ENCODE assay signal across 8 cellular contexts in genomic region chr19:8526345-8527062, GRCh38. TPM values are rescaled to one million over a fixed set of nuclear protein-coding genes. Genes with fewer than 3 reads are reported as not detected.
DNase-seq lines count a peak whose midpoint lies in the region; ATAC-seq and TF ChIP-seq lines count a peak whose summit lies in the region.

No MANE protein-coding gene starts in this region.

- WGBS in heart left ventricle, 4 donors = 9 to 14% (median 9%) methylated on average over 43 to 57 of the region's 57 CpGs
- WGBS in ovary, 3 donors = 1 to 8% (median 5%) methylated on average over 49 to 57 of the region's 57 CpGs

- TF ChIP-seq EP300 in ovary (IDR thresholded peaks at IDR 0.05) = no peak

- TF ChIP-seq CTCF in BJ (IDR thresholded peaks at IDR 0.05; ENCODE audit: insufficient read depth, low read depth, low read length) = no peak
- no peak for TF ChIP-seq CTCF in heart left ventricle (IDR thresholded peaks at IDR 0.05)
- no peak for TF ChIP-seq CTCF in ovary (IDR thresholded peaks at IDR 0.05)

- H3K4me3 ChIP-seq in BJ (ENCODE audit: low read depth, low read length) (peak overlapping the region; percentile 81), adipocyte (ENCODE audit: low read length) (peak overlapping the region; percentile 85), heart left ventricle (peak overlapping the region; percentile 59 to 90 (median 76)), ovary (peak overlapping the region; percentile 67)

- H3K4me1 ChIP-seq in adipocyte (ENCODE audit: control insufficient read depth, insufficient read depth, low read length) = peaks cover 7% of the 10 kb centered on the region
- H3K4me1 ChIP-seq in heart left ventricle = peaks cover 0 to 13% (median 4%) of the 10 kb centered on the region in 12 donors
- peaks cover 7% of the 10 kb centered on the region for H3K4me1 ChIP-seq in ovary (ENCODE audit: insufficient read depth)

- intact Hi-C loops in heart left ventricle (cut with DNase I) (no loop called here), ovary (cut with DNase I) (no loop called here)

- POLR2A ChIA-PET in BJ (lab: Charles Lee) = interaction anchor here (0.6 to 1.0 kb wide), 2 partner anchors 13 to 265 kb away, joined by 4 to 6 read pairs; partner anchors contain the start of gene ZNF414

- ATAC-seq in heart left ventricle (peak; percentile 72 to 82 (median 78)), GM21717 (IDR thresholded peaks at IDR 0.05; ENCODE audit: unreplicated experiment) (no peak), HG02981 (IDR thresholded peaks at IDR 0.05; ENCODE audit: unreplicated experiment) (no peak)

- H3K9me3 ChIP-seq in adipocyte (ENCODE audit: control insufficient read depth, low read length) = no peaks in the 10 kb centered on the region
- no peaks in the 10 kb centered on the region for H3K9me3 ChIP-seq in heart left ventricle
- no peaks in the 10 kb centered on the region for H3K9me3 ChIP-seq in ovary

- CTCF ChIA-PET in BJ (lab: Yijun Ruan, JAX) = interaction anchor here (0.7 to 4.0 kb wide), 6 partner anchors 8 to 54 kb away, joined by 3 to 26 read pairs (median 4); partner anchors contain the start of gene MYO1F

- H3K27me3 ChIP-seq in BJ (ENCODE audit: control insufficient read depth, insufficient read depth, low read length) (no peaks in the 10 kb centered on the region), adipocyte (replicated peaks; ENCODE audit: control insufficient read depth, insufficient read depth, low read length) (no peaks in the 10 kb centered on the region), heart left ventricle (no peaks in the 10 kb centered on the region), ovary (no peaks in the 10 kb centered on the region)

- H3K27ac ChIP-seq in heart left ventricle = peak overlapping the region in 11 of 12 donors; percentile 78 to 93 (median 89)
- peak overlapping the region; percentile 81 to 92 for H3K27ac ChIP-seq in ovary

- H3K9ac ChIP-seq in adipocyte (ENCODE audit: low read length) = peak overlapping the region; percentile 83

- TF ChIP-seq POLR2A in heart left ventricle (IDR thresholded peaks at IDR 0.05) (peak in 1 of 2 donors; percentile 60), ovary (IDR thresholded peaks at IDR 0.05) (peak; percentile 32)

- H3K36me3 ChIP-seq in BJ (ENCODE audit: control insufficient read depth, insufficient read depth, low read length) (0 out of 2 replicates have a peak, but pooled peaks cover 2% of the 10 kb centered on the region), adipocyte (ENCODE audit: control insufficient read depth, insufficient read depth, low read length, severe bottlenecking) (no peaks in the 10 kb centered on the region), heart left ventricle (peaks cover 0 to 95% (median 0%) of the 10 kb centered on the region in 9 donors), ovary (no peaks in the 10 kb centered on the region)

- DNase-seq in BJ (ENCODE audit: low read depth) (peak; percentile 60), M059J (ENCODE audit: low read depth) (peak; percentile 92), adipocyte (ENCODE audit: low read depth) (peak; percentile 98), heart left ventricle (peak; percentile 92 to 94 (median 92)), ovary (peak; percentile 94 to 97 (median 96)), Kasumi-1 (lab: John Stamatoyannopoulos, UW) (no peak)

RNA-seq across cellular contexts. Expression of gene ZNF414, which starts 12.5 kb away (rescaled TPM):
- polyA plus RNA-seq in BJ (2011; rRNA removed) (3.7 and 5.7 TPM in 2 replicates), heart left ventricle (10 to 100 TPM; 20.1 to 26.6 TPM), ovary (10 to 100 TPM in 1 of 2 donors, under 1 TPM in 1; 0.62 to 45.3 TPM)
- 1.7 and 4.2 TPM in 2 replicates for polyA minus RNA-seq in BJ (2011; rRNA and poly(A)+ RNA removed)
- total RNA-seq in M059J (2014; rRNA removed; shearing (Covaris generic)) = 4.5 and 6.3 TPM in 2 replicates
- total RNA-seq in heart left ventricle (10 to 100 TPM in 7 of 9 donors, 1 to 10 TPM in 2; 5.6 to 17.2 (median 13.7) TPM), ovary (10 to 100 TPM; 20.9 to 49.7 (median 26.2) TPM)

RNA-seq across cellular contexts. Expression of gene PRAM1, which starts 24.1 kb away (rescaled TPM):
- 0.04 TPM in 1 of 2 replicates, not detected in the other for polyA plus RNA-seq in BJ (2011; rRNA removed)
- not detected in 2 replicates for polyA minus RNA-seq in BJ (2011; rRNA and poly(A)+ RNA removed)
- total RNA-seq in M059J (2014; rRNA removed; shearing (Covaris generic)) = not detected in 2 replicates
- 1 to 10 TPM in 2 of 9 donors, under 1 TPM in 6, not detected in 1; 0.23 to 9.9 (median 0.53) TPM for total RNA-seq in heart left ventricle
- under 1 TPM; 0.53 to 0.72 TPM for polyA plus RNA-seq in heart left ventricle
- 1 to 10 TPM in 4 of 7 donors, under 1 TPM in 3; 0.11 to 2.2 (median 1.4) TPM for total RNA-seq in ovary
- polyA plus RNA-seq in ovary = under 1 TPM; 0.35 to 0.88 TPM

RNA-seq across cellular contexts. Expression of gene MYO1F, which starts 50.7 kb away (rescaled TPM):
- 0.29 and 0.33 TPM in 2 replicates for polyA plus RNA-seq in BJ (2011; rRNA removed)
- polyA minus RNA-seq in BJ (2011; rRNA and poly(A)+ RNA removed) = 0.19 TPM in 1 of 2 replicates, not detected in the other
- 0.15 and 0.25 TPM in 2 replicates for total RNA-seq in M059J (2014; rRNA removed; shearing (Covaris generic))
- 10 to 100 TPM in 2 of 9 donors, 1 to 10 TPM in 7; 1.8 to 56.6 (median 5.0) TPM for total RNA-seq in heart left ventricle
- 1 to 10 TPM; 4.2 to 4.7 TPM for polyA plus RNA-seq in heart left ventricle
- 10 to 100 TPM in 2 of 7 donors, 1 to 10 TPM in 5; 3.5 to 13.6 (median 5.4) TPM for total RNA-seq in ovary
- polyA plus RNA-seq in ovary = 1 to 10 TPM; 4.0 to 7.8 TPM

Comparison
In these comparisons a context has a peak if more than half of its experiments do, and no peak if none do; other contexts are left out.
1. DNase-seq: peak in BJ (single experiment), M059J (single experiment), adipocyte (single experiment), heart left ventricle (5 of 5) and ovary (5 of 5); none in Kasumi-1 (0 of 2).
2. ATAC-seq: peak in heart left ventricle (4 of 4); none in GM21717 (single experiment) and HG02981 (single experiment).
3. Peak in every context shown above with its lines, with median percentiles within 50 percentile points of each other: H3K4me3 ChIP-seq.